In genomic region chr1:161605024-161605423, GRCh38 we compare ENCODE assay signal across 16 cellular contexts. TPM values are rescaled to one million over a fixed set of nuclear protein-coding genes. Genes with fewer than 3 reads are reported as not detected.
"Had no signal": no experiment of that assay in that cellular context is flagged by ENCODE, and none has a peak within 500 bp of the region (broad histone marks: within the 10 kb centered on the region; RNA-seq: fewer than 3 reads in every experiment).

No MANE protein-coding gene starts in this region.

RNA-seq across cellular contexts. Expression of gene FCGR3B, which starts 26.0 kb away (rescaled TPM):
- total RNA-seq: activated B cell treated with CpG ODN at 0.5 μM for 24 hours; activated CD4-positive, alpha-beta memory T cell treated with anti-CD3 and anti-CD28 coated beads for 36 hours; activated CD4-positive, alpha-beta T cell treated with anti-CD3 and anti-CD28 coated beads, Interleukin-2, amount 10 ng/mL, durations not matched to agents 24 days and 14 days; activated CD8-positive, alpha-beta memory T cell treated with anti-CD3 and anti-CD28 coated beads for 36 hours; activated CD8-positive, alpha-beta T cell treated with anti-CD3 and anti-CD28 coated beads for 36 hours; activated naive CD4-positive, alpha-beta T cell treated with anti-CD3 and anti-CD28 coated beads for 36 hours; activated naive CD8-positive, alpha-beta T cell treated with anti-CD3 and anti-CD28 coated beads, Interleukin-2, amount 10 ng/mL, durations not matched to agents 7 days and 5 days; activated T-cell treated with anti-CD3 and anti-CD28 coated beads, Interleukin-2, amount 50 U/mL, for 4 hours; activated T-helper 1 cell treated with anti-CD3 and anti-CD28 coated beads, Interleukin-12 subunit alpha, Interleukin-12 subunit beta, Interleukin-2, Interleukin-4 antibody, amounts not matched to agents 30 ng/mL and 10 ng/mL and 1 ng/mL, durations not matched to agents 14 hours and 24 hours and 36 hours; activated T-helper 17 cell treated with anti-CD3 and anti-CD28 coated beads, Interleukin-2, amount 50 U/mL, for 72 hours; ascending aorta; bronchial epithelial cell; cardiac muscle cell; T-helper 1 cell treated with Interleukin-12 subunit alpha and Interleukin-12 subunit beta and Interleukin-4 antibody, amounts not matched to agents 30 ng/mL and 1 ng/mL, for 36 hours; T-helper 2 cell treated with Interferon-gamma antibody and Interleukin-4, amounts not matched to agents 100 ng/mL and 5 ng/mL, for 36 hours had no signal
- polyA plus RNA-seq: cardiac muscle cell had no signal

RNA-seq across cellular contexts. Expression of gene FCGR3A, which starts 55.4 kb away (rescaled TPM):
- total RNA-seq: activated CD4-positive, alpha-beta memory T cell treated with anti-CD3 and anti-CD28 coated beads for 36 hours; activated CD4-positive, alpha-beta T cell treated with anti-CD3 and anti-CD28 coated beads, Interleukin-2, amount 10 ng/mL, durations not matched to agents 24 days and 14 days; activated CD8-positive, alpha-beta memory T cell treated with anti-CD3 and anti-CD28 coated beads for 36 hours; activated T-helper 1 cell treated with anti-CD3 and anti-CD28 coated beads, Interleukin-12 subunit alpha, Interleukin-12 subunit beta, Interleukin-2, Interleukin-4 antibody, amounts not matched to agents 30 ng/mL and 10 ng/mL and 1 ng/mL, durations not matched to agents 14 hours and 24 hours and 36 hours; activated T-helper 17 cell treated with anti-CD3 and anti-CD28 coated beads, Interleukin-2, amount 50 U/mL, for 72 hours; bronchial epithelial cell; cardiac muscle cell; T-helper 1 cell treated with Interleukin-12 subunit alpha and Interleukin-12 subunit beta and Interleukin-4 antibody, amounts not matched to agents 30 ng/mL and 1 ng/mL, for 36 hours; T-helper 2 cell treated with Interferon-gamma antibody and Interleukin-4, amounts not matched to agents 100 ng/mL and 5 ng/mL, for 36 hours had no signal
- polyA plus RNA-seq: cardiac muscle cell had no signal

RNA-seq across cellular contexts. Expression of gene FCGR2B, which starts 57.9 kb away (rescaled TPM):
- total RNA-seq: activated CD4-positive, alpha-beta memory T cell treated with anti-CD3 and anti-CD28 coated beads for 36 hours; activated CD4-positive, alpha-beta T cell treated with anti-CD3 and anti-CD28 coated beads, Interleukin-2, amount 10 ng/mL, durations not matched to agents 24 days and 14 days; activated CD8-positive, alpha-beta memory T cell treated with anti-CD3 and anti-CD28 coated beads for 36 hours; activated CD8-positive, alpha-beta T cell treated with anti-CD3 and anti-CD28 coated beads for 36 hours; activated naive CD4-positive, alpha-beta T cell treated with anti-CD3 and anti-CD28 coated beads for 36 hours; activated T-cell treated with anti-CD3 and anti-CD28 coated beads, Interleukin-2, amount 50 U/mL, for 72 hours; activated T-helper 1 cell treated with anti-CD3 and anti-CD28 coated beads, Interleukin-12 subunit alpha, Interleukin-12 subunit beta, Interleukin-2, Interleukin-4 antibody, amounts not matched to agents 30 ng/mL and 10 ng/mL and 1 ng/mL, durations not matched to agents 14 hours and 24 hours and 36 hours; bronchial epithelial cell; cardiac muscle cell; T-helper 1 cell treated with Interleukin-12 subunit alpha and Interleukin-12 subunit beta and Interleukin-4 antibody, amounts not matched to agents 30 ng/mL and 1 ng/mL, for 36 hours had no signal
- polyA plus RNA-seq: cardiac muscle cell had no signal
